In the genomic region with DNA sequence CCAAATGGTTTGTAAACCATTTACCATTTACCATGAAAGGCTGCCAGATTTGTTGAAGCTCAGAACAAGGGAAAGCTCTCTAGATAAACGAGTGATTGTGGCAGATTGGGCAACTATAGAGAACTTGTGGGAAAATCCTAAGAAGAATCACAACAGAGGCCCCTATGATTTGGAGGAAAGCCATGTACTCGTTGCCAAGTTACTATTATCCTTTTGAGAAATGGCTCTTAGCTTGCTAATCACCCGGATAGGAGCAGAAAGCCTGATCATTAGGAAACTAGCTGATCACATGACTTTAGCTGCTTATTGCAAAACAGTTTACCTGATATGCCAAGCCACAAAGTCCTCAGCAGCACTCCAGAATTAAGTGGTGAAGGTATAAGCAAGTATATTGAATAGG, we compare ENCODE assay signal across 16 cellular contexts. TPM values are rescaled to one million over a fixed set of nuclear protein-coding genes. Genes with fewer than 3 reads are reported as not detected.
DNase-seq lines count a peak whose midpoint lies in the region; ATAC-seq and TF ChIP-seq lines count a peak whose summit lies in the region.
"Had no signal": no experiment of that assay in that cellular context is flagged by ENCODE, and none has a peak within 500 bp of the region (broad histone marks: within the 10 kb centered on the region; RNA-seq: fewer than 3 reads in every experiment).

No MANE protein-coding gene starts in this region.

- no peak overlapping the region for H3K4me3 ChIP-seq in fibroblast of pulmonary artery (replicated peaks; ENCODE audit: low read depth, low read length)
- no peak overlapping the region for H3K4me3 ChIP-seq in lower leg skin (ENCODE audit: low read depth, poor library complexity, severe bottlenecking)

- 49 to 51% methylated on average over 3 of the region's 3 CpGs for WGBS in lower leg skin, 2 donors

- intact Hi-C loops in lower leg skin (cut with DNase I; ENCODE audit: low total_unique reads) = no loop called here

- no peak for TF ChIP-seq POLR2A in lower leg skin (IDR thresholded peaks at IDR 0.05)

- TF ChIP-seq CTCF in fibroblast of pulmonary artery (IDR thresholded peaks at IDR 0.05; ENCODE audit: low read length, missing control alignments) (no peak), RWPE1 (conservative IDR thresholded peaks at IDR 0.05; ENCODE audit: low read depth) (no peak), lower leg skin (IDR thresholded peaks at IDR 0.05) (no peak)

- H3K27ac ChIP-seq in RWPE1 = no peak overlapping the region

- POLR2A ChIA-PET in RWPE1 (lab: Yijun Ruan, JAX; ENCODE audit: low non-redundant PET) = no interaction called here

- ATAC-seq in HG03139 (IDR thresholded peaks at IDR 0.05; ENCODE audit: unreplicated experiment) = no peak
- ATAC-seq: activated T-cell treated with anti-CD3 and anti-CD28 coated beads, Interleukin-2, amount 50 U/mL, for 72 hours had no signal

- CTCF ChIA-PET in RWPE1 (lab: Yijun Ruan, JAX) = no interaction called here

- DNase-seq in NCI-H510A treated with DMSO at 0.1 percent for 48 hours (lab: John Stamatoyannopoulos, UW) (peak; percentile 9), NCI-H510A (lab: John Stamatoyannopoulos, UW) (no peak), astrocyte of the hippocampus (ENCODE audit: low read depth, low spot score) (peak; percentile 56), fibroblast of pulmonary artery (ENCODE audit: low read depth) (peak; percentile 89), stromal cell of bone marrow (ENCODE audit: low read depth) (peak; percentile 20), RWPE1 (ENCODE audit: low spot score) (no peak), lower leg skin (ENCODE audit: low spot score in 2 of 2) (no peak)
- DNase-seq: activated naive CD8-positive, alpha-beta T cell treated with anti-CD3 and anti-CD28 coated beads for 36 hours; activated T-cell treated with anti-CD3 and anti-CD28 coated beads, Interleukin-2, amount 50 U/mL, for 72 hours; C1 segment of cervical spinal cord; central memory CD4-positive, alpha-beta T cell; effector CD4-positive, alpha-beta T cell; hypothalamus; kidney; NCI-H1092 treated with DMSO at 0.1 percent for 48 hours had no signal

RNA-seq across cellular contexts. Expression of a gene that starts 23.5 kb away (rescaled TPM):
- 10 to 100 TPM in 1 of 4 donors, 1 to 10 TPM in 3; 4.8 to 13.7 (median 8.4) TPM for total RNA-seq in lower leg skin

Comparison
In these comparisons a context has a peak if more than half of its experiments do, and no peak if none do; other contexts are left out.
1. DNase-seq: peak in NCI-H510A treated with DMSO at 0.1 percent for 48 hours (single experiment), astrocyte of the hippocampus (single experiment), fibroblast of pulmonary artery (single experiment) and stromal cell of bone marrow (single experiment); none in NCI-H510A (single experiment), RWPE1 (single experiment) and lower leg skin (0 of 2).